8 cellular contexts compared by ENCODE assay signal in the genomic region with DNA sequence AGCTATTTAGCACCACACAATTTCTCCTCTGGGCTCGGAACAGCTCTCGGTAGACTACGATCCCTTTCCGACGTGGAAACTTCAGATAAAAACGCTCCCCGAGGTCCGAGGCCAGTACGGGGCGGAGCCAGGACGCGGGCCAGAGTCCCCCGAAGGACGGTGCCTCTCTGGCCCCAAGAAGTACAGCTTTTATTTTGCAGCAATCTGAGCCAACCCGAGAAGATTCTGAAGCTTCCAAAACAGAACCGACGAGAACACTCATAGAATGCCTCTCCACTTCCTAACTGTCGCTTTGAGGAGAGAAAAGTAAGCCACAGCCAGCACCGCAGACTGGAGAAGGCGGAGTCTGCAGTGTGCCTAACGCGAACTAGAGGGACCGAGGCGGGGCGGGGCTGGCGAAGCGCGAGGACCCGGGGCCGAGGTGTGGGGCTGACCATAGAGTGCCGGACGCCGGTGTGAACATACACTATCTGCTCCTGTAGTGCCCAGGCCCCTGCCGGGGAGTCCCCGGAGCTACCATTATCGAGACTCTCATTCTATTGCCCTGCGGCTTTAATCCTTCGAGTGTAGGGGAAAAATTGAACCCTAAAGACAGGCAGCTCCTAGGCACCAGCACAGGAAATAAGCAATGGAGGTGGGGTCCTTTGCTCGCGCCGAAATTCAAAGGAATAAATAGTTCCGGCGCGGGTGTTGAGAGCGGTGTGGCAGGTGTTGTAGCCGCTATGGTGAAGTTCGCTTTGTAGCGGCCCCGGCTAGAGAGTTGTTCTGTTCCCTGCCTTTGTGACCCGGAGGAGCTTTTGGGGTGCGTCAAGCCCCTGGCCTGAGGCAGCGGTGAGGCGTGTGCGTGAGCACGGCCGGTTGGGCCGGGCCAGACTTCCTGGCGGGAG.
DNase-seq lines count a peak whose midpoint lies in the region; ATAC-seq and TF ChIP-seq lines count a peak whose summit lies in the region.

A gene (plus strand): TSS at position 663 of the 887 bp plus-strand sequence. CDS start 1,076 bp downstream, outside the sequence.

- peak; percentile 91 for ATAC-seq in GM19025 (IDR thresholded peaks at IDR 0.05; ENCODE audit: low read depth, unreplicated experiment)
- peak; percentile 91 for ATAC-seq in HG03342 (IDR thresholded peaks at IDR 0.05; ENCODE audit: unreplicated experiment)
- ATAC-seq in activated CD4-positive, CD25-positive, alpha-beta regulatory T cell treated with anti-CD3 and anti-CD28 coated beads, Interleukin-2, amount 50 U/mL, for 24 hours = peak; percentile 97

- peak; percentile 43 for DNase-seq in AG09309 (ENCODE audit: low read depth)
- peak; percentile 88 to 93 for DNase-seq in NCI-H446 (lab: John Stamatoyannopoulos, UW)
- DNase-seq in cerebellar cortex (ENCODE audit: low spot score) = peak; percentile 94
- peak; percentile 94 for DNase-seq in islet precursor cell
- DNase-seq in stimulated activated CD4-positive, alpha-beta T cell treated with anti-CD3 and anti-CD28 coated beads, Interleukin-12 subunit alpha, Interleukin-12 subunit beta, amount 100 ng/mL, for 48 hours (ENCODE audit: low read depth in 2 of 3, low spot score in 1 of 3) = peak; percentile 84 to 90 (median 89)

- H3K4me3 ChIP-seq in AG09309 (ENCODE audit: control insufficient read depth, low read depth, low read length) = peak within 1 kb of the TSS; percentile 86

- no peak for TF ChIP-seq CTCF in AG09309 (IDR thresholded peaks at IDR 0.05; ENCODE audit: control insufficient read depth, insufficient read depth, low read depth, low read length, missing control alignments)

Comparison
In these comparisons a context has a peak if more than half of its experiments do, and no peak if none do; other contexts are left out.
1. Peak in every context shown above with its lines: DNase-seq, ATAC-seq and H3K4me3 ChIP-seq.
2. DNase-seq: peak in every context shown above with its lines; median percentile 94 in cerebellar cortex; 94 in islet precursor cell; 90 in NCI-H446; 89 in stimulated activated CD4-positive, alpha-beta T cell treated with anti-CD3 and anti-CD28 coated beads, Interleukin-12 subunit alpha, Interleukin-12 subunit beta, amount 100 ng/mL, for 48 hours; 43 in AG09309.